Comparison of ENCODE assay signal across 23 cellular contexts in genomic region chr16:9428355-9429005, GRCh38.
"Had no signal": no experiment of that assay in that cellular context is flagged by ENCODE, and none has a peak within 500 bp of the region (broad histone marks: within the 10 kb centered on the region; RNA-seq: fewer than 3 reads in every experiment).

No MANE protein-coding gene starts in this region.

- H3K36me3 ChIP-seq: MG63 had no signal

- H3K9me3 ChIP-seq: MG63, SK-N-SH had no signal

- H3K9ac ChIP-seq: SK-N-SH had no signal

- DNase-seq: IMR-90, Karpas-422, KG1, MG63, NCI-H1092, NCI-H1105 treated with DMSO at 0.1 percent for 48 hours, NCI-H1417 treated with DMSO at 0.1 percent for 48 hours, NCI-H146, NCI-H187, NCI-H2029, NCI-H2081 treated with DMSO at 0.1 percent for 48 hours, NCI-H2171, NCI-H226, NCI-H446, NCI-H510A, NCI-H524 treated with DMSO at 0.1 percent for 48 hours, NCI-H69, NCI-H774, SHP77, SK-N-SH had no signal

- H3K27me3 ChIP-seq: MG63 had no signal

- H3K4me2 ChIP-seq: SK-N-SH had no signal

- H3K4me3 ChIP-seq: MG63 had no signal

- ATAC-seq: HepG2 had no signal

- FAIRE-seq: HepG2, RCC 7860 had no signal

- H3K27ac ChIP-seq: RWPE1 had no signal
